Comparison of ENCODE assay signal across 8 cellular contexts in the genomic region with DNA sequence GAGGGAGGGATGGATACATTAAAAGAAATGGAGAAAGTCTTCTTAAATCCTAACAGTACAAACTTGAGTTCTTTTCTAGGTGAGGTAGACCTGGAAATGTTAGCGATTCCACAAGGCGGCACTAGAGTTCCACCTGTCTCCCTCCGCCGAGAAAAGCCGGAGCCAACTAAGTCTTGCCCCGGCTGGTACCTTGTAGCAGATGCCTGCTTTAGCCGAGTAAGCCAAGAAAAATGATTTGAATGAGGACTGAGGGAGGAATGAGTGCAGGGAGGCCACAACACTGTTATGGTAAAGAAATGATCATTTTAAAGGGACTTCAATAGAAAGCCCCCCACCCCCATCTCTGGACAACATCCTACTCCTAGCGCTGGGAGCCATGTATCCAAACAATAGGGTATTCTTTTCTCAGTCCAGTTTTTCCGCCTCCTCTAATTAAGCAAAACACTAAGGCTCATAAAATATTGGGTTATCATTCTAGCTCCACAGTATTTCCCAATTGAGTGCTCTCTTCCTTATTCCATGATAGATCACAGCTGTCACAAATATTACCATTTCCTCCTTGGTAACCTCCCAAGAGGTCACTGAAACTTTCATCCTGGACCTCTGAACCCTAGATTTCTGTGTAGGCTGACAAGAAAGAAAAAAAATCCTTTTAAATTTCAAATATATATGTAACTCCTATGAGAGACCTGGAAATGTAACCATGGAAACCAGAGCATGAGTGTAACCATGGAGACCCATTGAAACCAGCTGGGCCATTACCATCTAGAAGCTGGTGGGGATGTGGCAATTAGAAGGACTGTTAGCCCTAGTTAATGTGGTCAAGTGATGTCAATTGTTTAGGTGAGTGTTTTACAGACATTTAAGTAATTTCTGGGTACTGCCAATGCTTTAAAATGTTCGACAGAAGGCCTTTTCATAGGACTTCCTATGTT. TPM values are rescaled to one million over a fixed set of nuclear protein-coding genes. Genes with fewer than 3 reads are reported as not detected.
DNase-seq lines count a peak whose midpoint lies in the region; ATAC-seq and TF ChIP-seq lines count a peak whose summit lies in the region.

No MANE protein-coding gene starts in this region.

- H3K36me3 ChIP-seq in ACC112 (ENCODE audit: insufficient read depth, low read length) (no peaks in the 10 kb centered on the region), esophagus muscularis mucosa (no peaks in the 10 kb centered on the region), mucosa of stomach (ENCODE audit: control insufficient read depth, insufficient read depth, low read length) (no peaks in the 10 kb centered on the region)

- H3K27ac ChIP-seq in ACC112 (ENCODE audit: low read depth, low read length) (no peak overlapping the region), esophagus muscularis mucosa (replicated peaks in 1 of 4) (no peak overlapping the region)

- H3K9me3 ChIP-seq in esophagus muscularis mucosa (no peaks in the 10 kb centered on the region), mucosa of stomach (ENCODE audit: control insufficient read depth, low read length) (no peaks in the 10 kb centered on the region)

- H3K27me3 ChIP-seq in ACC112 (ENCODE audit: insufficient read depth, low read length), result no peaks in the 10 kb centered on the region
- peaks cover 0 to 6% (median 0%) of the 10 kb centered on the region in 4 donors for H3K27me3 ChIP-seq in esophagus muscularis mucosa
- H3K27me3 ChIP-seq in mucosa of stomach (ENCODE audit: control insufficient read depth, insufficient read depth, low read length), result no peaks in the 10 kb centered on the region

- intact Hi-C loops in esophagus muscularis mucosa (cut with DNase I), result loop anchor here (1.0 to 5.0 kb wide), 3 partner anchors 70 to 261 kb away; no protein-coding TSS in a partner anchor

- peak overlapping the region; percentile 83 for H2AFZ ChIP-seq in ACC112 (ENCODE audit: low read length, unreplicated experiment)

- H3K4me3 ChIP-seq in ACC112 (ENCODE audit: low read depth, low read length), result peak overlapping the region; percentile 74
- peak overlapping the region; percentile 45 to 54 (median 53) for H3K4me3 ChIP-seq in esophagus muscularis mucosa
- H3K4me3 ChIP-seq in mucosa of stomach (ENCODE audit: low read length), result peak overlapping the region; percentile 51

- no peak for TF ChIP-seq POLR2A in esophagus muscularis mucosa (IDR thresholded peaks at IDR 0.05; ENCODE audit: low read depth)

- H3K9ac ChIP-seq in mucosa of stomach (ENCODE audit: low read length), result peak overlapping the region; percentile 49

- DNase-seq in HuH-7 (ENCODE audit: low spot score), result peak; percentile 46
- peak; percentile 91 for DNase-seq in OCI-M1 (lab: John Stamatoyannopoulos, UW)
- peak; percentile 75 for DNase-seq in activated T-cell treated with anti-CD3 and anti-CD28 coated beads, Interleukin-2, amount 50 U/mL, for 1 hour
- DNase-seq in esophagus muscularis mucosa (ENCODE audit: extremely low spot score), result no peak
- DNase-seq in stimulated activated CD8-positive, alpha-beta memory T cell treated with anti-CD3 and anti-CD28 coated beads, Interleukin-4, amount 100 ng/mL, for 24 hours (ENCODE audit: low read depth), result peak; percentile 52

- no peak for TF ChIP-seq EP300 in esophagus muscularis mucosa (IDR thresholded peaks at IDR 0.05)

- 18% methylated on average over 10 of the region's 10 CpGs for WGBS in esophagus muscularis mucosa

- H3K79me2 ChIP-seq in ACC112 (ENCODE audit: control insufficient read depth, insufficient read depth, low read length, unreplicated experiment), result no peaks in the 10 kb centered on the region

- ATAC-seq in GM18907 (IDR thresholded peaks at IDR 0.05; ENCODE audit: unreplicated experiment), result peak; percentile 59

- peak; percentile 82 to 88 (median 87) for TF ChIP-seq CTCF in esophagus muscularis mucosa (IDR thresholded peaks at IDR 0.05)

- H3K4me1 ChIP-seq in ACC112 (ENCODE audit: control insufficient read depth, insufficient read depth, low read length, unreplicated experiment), result no peaks in the 10 kb centered on the region
- peaks cover 3 to 22% (median 18%) of the 10 kb centered on the region in 4 donors for H3K4me1 ChIP-seq in esophagus muscularis mucosa
- no peaks in the 10 kb centered on the region for H3K4me1 ChIP-seq in mucosa of stomach (ENCODE audit: control insufficient read depth, insufficient read depth, low read length)

RNA-seq across cellular contexts. Expression of gene GPALPP1, which starts 58.3 kb away (rescaled TPM):
- total RNA-seq in esophagus muscularis mucosa, result 10 to 100 TPM; 19.0 to 27.4 (median 23.9) TPM

RNA-seq across cellular contexts. Expression of gene NUFIP1, which starts 58.4 kb away (rescaled TPM):
- total RNA-seq in esophagus muscularis mucosa, result 1 to 10 TPM; 3.3 to 4.2 (median 3.9) TPM
